ENCODE assay signal across 25 cellular contexts in the genomic region with DNA sequence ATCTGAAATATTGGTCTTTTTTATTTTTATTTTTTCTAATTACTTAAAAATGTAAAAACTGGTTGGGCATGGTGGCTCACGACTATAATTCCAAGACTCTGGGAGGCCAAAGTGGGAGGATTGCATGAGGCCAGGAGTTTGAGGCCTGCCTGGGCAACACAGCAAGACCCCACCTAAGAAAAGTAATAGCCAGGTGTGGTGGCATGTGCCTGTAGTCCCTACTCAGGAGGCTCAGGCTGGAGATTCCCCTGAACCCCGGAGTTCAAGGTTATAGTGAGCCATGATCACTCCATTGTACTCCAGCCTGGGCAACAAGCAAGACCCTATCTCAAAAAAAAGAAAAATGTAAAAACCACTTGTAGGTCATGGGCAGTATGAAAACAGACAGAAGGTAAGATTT. TPM values are rescaled to one million over a fixed set of nuclear protein-coding genes. Genes with fewer than 3 reads are reported as not detected.
DNase-seq lines count a peak whose midpoint lies in the region; ATAC-seq, FAIRE-seq and TF ChIP-seq lines count a peak whose summit lies in the region.
"Had no signal": no experiment of that assay in that cellular context is flagged by ENCODE, and none has a peak within 500 bp of the region (broad histone marks: within the 10 kb centered on the region; RNA-seq: fewer than 3 reads in every experiment).

No MANE protein-coding gene starts in this region.

- no peak overlapping the region for H2AK5ac ChIP-seq in H1 (ENCODE audit: low read depth, low read length)

- H3K4me3 Mint-ChIP-seq in WTC11 = no peak overlapping the region
- H3K4me3 Mint-ChIP-seq: B cell; CD4-positive, alpha-beta T cell; CD8-positive, alpha-beta T cell had no signal

- BruUV-seq in HepG2 (replicated peaks; lab: Mats Ljungman, UMichigan) = no TSS peak

- DNase-seq in HepG2 (ENCODE audit: low spot score) = no peak
- DNase-seq in right lobe of liver = no peak
- DNase-seq in WTC11 (ENCODE audit: low spot score) = no peak
- DNase-seq in H1 (ENCODE audit: low read depth in 1 of 2, low spot score in 2 of 2) = no peak
- no peak for DNase-seq in tibial nerve (ENCODE audit: low spot score in 2 of 2)
- no peak for DNase-seq in activated effector memory CD4-positive, alpha-beta T cell treated with Interleukin-2 at 50 U/mL for 16 hours
- DNase-seq in COR-L47 (lab: John Stamatoyannopoulos, UW) = no peak
- DNase-seq: AML-193; CD4-positive, alpha-beta T cell; CD8-positive, alpha-beta T cell; DMS 273 treated with DMSO at 0.1 percent for 48 hours; DMS153; DMS53; DMS79; DND-41; EL; GDM1 had no signal

- no peak overlapping the region for H3K27ac Mint-ChIP-seq in WTC11
- H3K27ac Mint-ChIP-seq: B cell; CD4-positive, alpha-beta T cell; CD8-positive, alpha-beta T cell had no signal

- 0 out of 2 replicates have a peak, but pooled peaks cover under 1% of the 10 kb centered on the region for H3K27me3 Mint-ChIP-seq in WTC11 (ENCODE audit: low read depth)
- H3K27me3 Mint-ChIP-seq: CD4-positive, alpha-beta T cell had no signal

- no peaks in the 10 kb centered on the region for H3K79me1 ChIP-seq in H1 (ENCODE audit: low read depth, low read length)

- no peak overlapping the region for H2AFZ ChIP-seq in HepG2 (ENCODE audit: low read length)
- no peak overlapping the region for H2AFZ ChIP-seq in H1 (ENCODE audit: low read length)

- no peak overlapping the region for H2BK15ac ChIP-seq in H1 (ENCODE audit: low read length)

- H2BK20ac ChIP-seq in H1 (ENCODE audit: low read length) = no peak overlapping the region

- H3K23ac ChIP-seq in H1 (ENCODE audit: insufficient read length) = no peak overlapping the region

- no peak for TF ChIP-seq POLR2A in HepG2 (IDR thresholded peaks at IDR 0.05; ENCODE audit: insufficient read depth in 1 of 2, low read depth in 2 of 2, low read length in 2 of 2)
- no peak for TF ChIP-seq POLR2A in right lobe of liver (IDR thresholded peaks at IDR 0.05)
- no peak for TF ChIP-seq POLR2A in H1 (IDR thresholded peaks at IDR 0.05; ENCODE audit: control extremely low read depth in 1 of 2, low read depth in 2 of 2, low read length in 2 of 2)
- no peak for TF ChIP-seq POLR2A in tibial nerve (IDR thresholded peaks at IDR 0.05)

- no peak overlapping the region for H3K4me2 ChIP-seq in HepG2 (ENCODE audit: low read depth, low read length)
- H3K4me2 ChIP-seq in H1 (ENCODE audit: insufficient read depth in 1 of 2, low read depth in 2 of 2, low read length in 2 of 2) = no peak overlapping the region
- H3K4me2 ChIP-seq: A549; BLaER1 treated with 17β-estradiol and CSF1 and Interleukin-3, amounts not matched to agents 10 nM and 100 nM had no signal

- CTCF ChIA-PET in HepG2 (lab: Yijun Ruan, JAX; ENCODE audit: low intra/inter-chr PET ratio, low total read pairs) = no interaction called here
- CTCF ChIA-PET in WTC11 (lab: Charles Lee) = no interaction called here
- CTCF ChIA-PET in H1 (lab: Charles Lee; ENCODE audit: partially characterized antibody) = interaction anchor here (0.6 to 1.3 kb wide), 2 partner anchors 14 to 18 kb away, joined by 3 to 4 read pairs; no protein-coding TSS in a partner anchor

- peaks cover 8% of the 10 kb centered on the region for H3K9me3 Mint-ChIP-seq in WTC11
- H3K9me3 Mint-ChIP-seq: CD4-positive, alpha-beta T cell; CD8-positive, alpha-beta T cell had no signal

- intact Hi-C loops in HepG2 (cut with micrococcal nuclease; ENCODE audit: unreplicated experiment) = no loop called here
- intact Hi-C loops in right lobe of liver (cut with DNase I) = no loop called here

- H4K5ac ChIP-seq in H1 (ENCODE audit: insufficient read length, low read depth, low read length) = no peak overlapping the region

- H3K36me3 Mint-ChIP-seq in WTC11 = 0 out of 2 replicates have a peak, but pooled peaks cover 5% of the 10 kb centered on the region

- H3K4me1 Mint-ChIP-seq in WTC11 = peaks cover 12% of the 10 kb centered on the region
- H3K4me1 Mint-ChIP-seq: B cell had no signal

- H2BK12ac ChIP-seq in H1 (ENCODE audit: low read depth, low read length) = no peak overlapping the region

- no peak overlapping the region for H4K91ac ChIP-seq in H1 (replicated peaks; ENCODE audit: insufficient read length, low read length)

- WGBS in HepG2 (ENCODE audit: low lambda C conversion rate) = 16% methylated on average over 2 of the region's 2 CpGs
- WGBS in right lobe of liver (ENCODE audit: insufficient coverage, low coverage, low lambda C conversion rate, missing lambda C conversion rate) = 75% methylated on average over 2 of the region's 2 CpGs
- 90% methylated on average over 2 of the region's 2 CpGs; no CpG with 5 or more reads in 1 of the 2 experiments for WGBS in H1 (ENCODE audit: extremely low coverage in 1 of 2, insufficient coverage in 1 of 2, insufficient read length in 1 of 2, insufficient replicate concordance in 2 of 2, low coverage in 1 of 2, low lambda C conversion rate in 2 of 2, missing lambda C conversion rate in 1 of 2), 2 experiments
- WGBS in tibial nerve, 2 donors = 91 to 92% methylated on average over 2 of the region's 2 CpGs

- H3K14ac ChIP-seq in H1 (ENCODE audit: insufficient read length) = no peak overlapping the region

- H3K27me3 ChIP-seq in HepG2 (ENCODE audit: control insufficient read depth in 1 of 2, insufficient read depth in 2 of 2, low read length in 2 of 2) = no peaks in the 10 kb centered on the region
- no peaks in the 10 kb centered on the region for H3K27me3 ChIP-seq in right lobe of liver
- no peaks in the 10 kb centered on the region for H3K27me3 ChIP-seq in H1 (replicated peaks in 1 of 4; ENCODE audit: control insufficient read depth in 3 of 4, extremely low read depth in 1 of 4, insufficient read depth in 3 of 4, low read length in 3 of 4)
- H3K27me3 ChIP-seq in tibial nerve = no peaks in the 10 kb centered on the region
- H3K27me3 ChIP-seq: BLaER1 treated with 17β-estradiol and CSF1 and Interleukin-3, amounts not matched to agents 10 nM and 100 nM had no signal

- ATAC-seq in HepG2 (no peak), right lobe of liver (no peak), WTC11 (no peak)
- ATAC-seq: A549; CD8-positive, alpha-beta T cell; GM12878 had no signal

- TF ChIP-seq CTCF in HepG2 (CRISPR knock-in tag; IDR thresholded peaks at IDR 0.05) (no peak), right lobe of liver (IDR thresholded peaks at IDR 0.05) (no peak), WTC11 (IDR thresholded peaks at IDR 0.05) (no peak), H1 (IDR thresholded peaks at IDR 0.05; ENCODE audit: control extremely low read depth in 1 of 3, insufficient read depth in 1 of 3, low read depth in 1 of 3, low read length in 3 of 3) (no peak), tibial nerve (IDR thresholded peaks at IDR 0.05) (no peak)

- TF ChIP-seq RAD21 in HepG2 (CRISPR knock-in tag; IDR thresholded peaks at IDR 0.05) (no peak), H1 (IDR thresholded peaks at IDR 0.05 in 1 of 2, conservative IDR thresholded peaks at IDR 0.05 in 1 of 2; ENCODE audit: low read depth in 2 of 2, low read length in 2 of 2) (no peak)

- FAIRE-seq in HepG2 (lab: Jason Lieb, UNC) = no peak
- FAIRE-seq in H1 (lab: Jason Lieb, UNC) = no peak
- FAIRE-seq: A549, GM12878, GM12892, GM18507 had no signal

- POLR2A ChIA-PET in HepG2 (lab: Yijun Ruan, JAX) (no interaction called here), WTC11 (lab: Charles Lee) (no interaction called here), H1 (lab: Charles Lee; ENCODE audit: partially characterized antibody) (interaction anchor here (1.6 kb wide), 1 partner anchor 11 kb away, joined by 7 read pairs; no protein-coding TSS in a partner anchor)

- TF ChIP-seq EP300 in HepG2 (IDR thresholded peaks at IDR 0.05; ENCODE audit: low read depth in 2 of 2, low read length in 2 of 2) (no peak), HepG2 (CRISPR knock-in tag; IDR thresholded peaks at IDR 0.05; ENCODE audit: borderline replicate concordance) (no peak), H1 (IDR thresholded peaks at IDR 0.05; ENCODE audit: borderline replicate concordance in 1 of 2, low read depth in 2 of 2, low read length in 2 of 2) (no peak), tibial nerve (IDR thresholded peaks at IDR 0.05) (no peak)

- H2BK5ac ChIP-seq in H1 (ENCODE audit: low read depth, low read length) = no peak overlapping the region

- H3K23me2 ChIP-seq in H1 (ENCODE audit: low read depth, low read length) = no peaks in the 10 kb centered on the region

- no peak overlapping the region for H2BK120ac ChIP-seq in H1 (replicated peaks; ENCODE audit: low read depth, low read length)

- H3K27ac ChIP-seq in HepG2 (ENCODE audit: extremely low read length, insufficient read depth, low read length) (no peak overlapping the region), right lobe of liver (no peak overlapping the region), H1 (ENCODE audit: low read depth, low read length) (no peak overlapping the region), tibial nerve (no peak overlapping the region)
- H3K27ac ChIP-seq: 22Rv1; A549; BLaER1 treated with 17β-estradiol and CSF1 and Interleukin-3, amounts not matched to agents 10 nM and 100 nM; C4-2B had no signal

- no peak overlapping the region for H3K4ac ChIP-seq in H1 (replicated peaks; ENCODE audit: insufficient read length, low read depth, low read length)

- H3K4me3 ChIP-seq in HepG2 (replicated peaks in 1 of 3; ENCODE audit: insufficient read depth in 1 of 3, low read depth in 2 of 3, low read length in 3 of 3) (no peak overlapping the region), right lobe of liver (no peak overlapping the region), H1 (ENCODE audit: extremely low read depth in 1 of 4, insufficient read depth in 2 of 4, low read depth in 3 of 4, low read length in 4 of 4) (no peak overlapping the region), tibial nerve (no peak overlapping the region)
- H3K4me3 ChIP-seq: A549; BLaER1 treated with 17β-estradiol and CSF1 and Interleukin-3, amounts not matched to agents 10 nM and 100 nM; GM12878 had no signal

- H3K9ac ChIP-seq in HepG2 (ENCODE audit: insufficient read depth, low read depth, low read length) (no peak overlapping the region), H1 (replicated peaks in 1 of 4; ENCODE audit: extremely low read depth in 1 of 4, low read depth in 3 of 4, low read length in 3 of 4) (no peak overlapping the region)
- H3K9ac ChIP-seq: BLaER1 treated with 17β-estradiol and CSF1 and Interleukin-3, amounts not matched to agents 10 nM and 100 nM had no signal

- no peaks in the 10 kb centered on the region for H4K20me1 ChIP-seq in HepG2 (ENCODE audit: insufficient read depth, low read length)
- H4K20me1 ChIP-seq in H1 (replicated peaks in 1 of 2; ENCODE audit: control insufficient read depth in 1 of 2, insufficient read depth in 2 of 2, low read length in 2 of 2) = no peaks in the 10 kb centered on the region
- H4K20me1 ChIP-seq: BLaER1 treated with 17β-estradiol and CSF1 and Interleukin-3, amounts not matched to agents 10 nM and 100 nM had no signal

- no peak overlapping the region for H3K18ac ChIP-seq in H1 (ENCODE audit: extremely low read depth, low read length)

- H4K8ac ChIP-seq in H1 (ENCODE audit: extremely low read depth, insufficient read depth, low read length) = no peak overlapping the region

- no peaks in the 10 kb centered on the region for H3K4me1 ChIP-seq in HepG2 (ENCODE audit: insufficient read depth, low read length)
- no peaks in the 10 kb centered on the region for H3K4me1 ChIP-seq in right lobe of liver
- H3K4me1 ChIP-seq in H1 (replicated peaks in 1 of 4; ENCODE audit: control insufficient read depth in 3 of 4, insufficient read depth in 4 of 4, low read length in 3 of 4) = peaks cover 0 to 3% (median 0%) of the 10 kb centered on the region in 4 experiments; a peak in 2 of 7 replicates
- no peaks in the 10 kb centered on the region for H3K4me1 ChIP-seq in tibial nerve
- H3K4me1 ChIP-seq: A549; BLaER1 treated with 17β-estradiol and CSF1 and Interleukin-3, amounts not matched to agents 10 nM and 100 nM had no signal

- H3K79me2 ChIP-seq in HepG2 (ENCODE audit: insufficient read depth, low read length) (no peaks in the 10 kb centered on the region), H1 (ENCODE audit: control insufficient read depth in 1 of 2, insufficient read depth in 2 of 2, low read length in 2 of 2) (no peaks in the 10 kb centered on the region)

- no peaks in the 10 kb centered on the region for H3K36me3 ChIP-seq in HepG2 (replicated peaks in 1 of 2; ENCODE audit: control insufficient read depth in 1 of 2, insufficient read depth in 2 of 2, low read length in 2 of 2)
- no peaks in the 10 kb centered on the region for H3K36me3 ChIP-seq in right lobe of liver
- no peaks in the 10 kb centered on the region for H3K36me3 ChIP-seq in H1 (ENCODE audit: control insufficient read depth in 2 of 4, insufficient read depth in 4 of 4, low read length in 3 of 4)
- H3K36me3 ChIP-seq in tibial nerve = peaks cover 0 to 19% (median 0%) of the 10 kb centered on the region in 3 donors
- H3K36me3 ChIP-seq: BLaER1 treated with 17β-estradiol and CSF1 and Interleukin-3, amounts not matched to agents 10 nM and 100 nM had no signal

- in situ Hi-C loops in HepG2 (cut with HindIII; ENCODE audit: extremely low pct_ligation_motif_present, low pct_unique_long_range_greater_than_20kb) = no loop called here

- no peaks in the 10 kb centered on the region for H3K9me3 ChIP-seq in HepG2 (ENCODE audit: low read length)
- H3K9me3 ChIP-seq in right lobe of liver = no peaks in the 10 kb centered on the region
- 0 out of 4 replicates have a peak, but pooled peaks cover 0 to under 1% of the 10 kb centered on the region in 2 experiments for H3K9me3 ChIP-seq in H1 (ENCODE audit: insufficient read depth in 2 of 2, low read depth in 1 of 2, low read length in 1 of 2)
- H3K9me3 ChIP-seq in tibial nerve = peaks cover 0 to 29% (median 0%) of the 10 kb centered on the region in 4 donors

- H3K56ac ChIP-seq in H1 (replicated peaks; ENCODE audit: insufficient read length, low read depth, low read length) = no peak overlapping the region

RNA-seq across cellular contexts. Expression of a gene that starts 36.8 kb away (rescaled TPM):
- not detected in 2 replicates for total RNA-seq in HepG2 (2016; rRNA removed; fragmentation: Illumina TruSeq; extraction: Trizol)
- not detected in 2 replicates for total RNA-seq in HepG2 (2016; cell fraction: cytosol; rRNA removed; fragmentation: Illumina TruSeq; extraction: Trizol; ENCODE audit: low read depth)
- total RNA-seq in HepG2 (2016; cell fraction: insoluble cytoplasmic fraction; rRNA removed; fragmentation: Illumina TruSeq; extraction: Trizol) = not detected in 2 replicates
- total RNA-seq in HepG2 (2016; cell fraction: membrane; rRNA removed; fragmentation: Illumina TruSeq; extraction: Trizol) = not detected in 2 replicates
- 0.22 TPM in 1 of 2 replicates, not detected in the other for total RNA-seq in HepG2 (2016; cell fraction: nucleus; rRNA removed; fragmentation: Illumina TruSeq; extraction: Trizol)
- 0.11 and 0.57 TPM in 2 replicates for polyA plus RNA-seq in HepG2 (2011; rRNA removed)
- polyA plus RNA-seq in HepG2 (2011; cell fraction: cytosol; rRNA removed) = 0.09 and 0.32 TPM in 2 replicates
- polyA plus RNA-seq in HepG2 (2011; cell fraction: nucleus; rRNA removed) = 0.19 and 0.23 TPM in 2 replicates
- 0.12 and 0.25 TPM in 2 replicates for polyA plus RNA-seq in HepG2 (2012)
- not detected in 2 replicates for polyA plus RNA-seq in HepG2 (2016; cell fraction: cytosol; fragmentation: Illumina TruSeq; extraction: Trizol; ENCODE audit: low read depth)
- polyA plus RNA-seq in HepG2 (2016; cell fraction: insoluble cytoplasmic fraction; fragmentation: Illumina TruSeq; extraction: Trizol; ENCODE audit: low read depth) = 0.22 TPM in 1 of 2 replicates, not detected in the other
- not detected in 2 replicates for polyA plus RNA-seq in HepG2 (2016; cell fraction: membrane; fragmentation: Illumina TruSeq; extraction: Trizol; ENCODE audit: low read depth)
- polyA plus RNA-seq in HepG2 (2016; cell fraction: nucleus; fragmentation: Illumina TruSeq; extraction: Trizol; ENCODE audit: insufficient read depth, low read depth) = not detected in 2 replicates
- polyA minus RNA-seq in HepG2 (2011; rRNA and poly(A)+ RNA removed; ENCODE audit: low replicate concordance) = 1.1 TPM in 1 of 2 replicates, not detected in the other
- polyA minus RNA-seq in HepG2 (2011; cell fraction: cytosol; rRNA and poly(A)+ RNA removed) = not detected in 2 replicates
- not detected in 2 replicates for polyA minus RNA-seq in HepG2 (2011; cell fraction: nucleus; rRNA and poly(A)+ RNA removed)
- under 1 TPM in 1 of 6 experiments, not detected in 5; 0.06 TPM for total RNA-seq in right lobe of liver
- total RNA-seq in WTC11 (2021) = 128 to 142 TPM (median 136 TPM) in 3 replicates
- total RNA-seq in H1 (2021; fragmentation: NEBNext Ultra II Directional; extraction: Animal tissue kit (Norgen Biotek cat#: 25700)) = 142 and 146 TPM in 2 replicates
- polyA plus RNA-seq in H1 (2011; rRNA removed) = 171 and 251 TPM in 2 replicates
- polyA plus RNA-seq in H1 (2011; cell fraction: cytosol; rRNA removed) = 204 TPM
- 481 TPM for polyA plus RNA-seq in H1 (2011; cell fraction: nucleus; rRNA removed)
- 112 to 170 TPM (median 160 TPM) in 4 replicates for polyA plus RNA-seq in H1 (2012, experiment 1 of 2)
- polyA plus RNA-seq in H1 (2012, experiment 2 of 2) = 101 TPM
- 437 TPM for polyA plus RNA-seq in H1 (2013, experiment 1 of 2)
- 385 TPM for polyA plus RNA-seq in H1 (2013, experiment 2 of 2)
- polyA minus RNA-seq in H1 (2011; rRNA and poly(A)+ RNA removed) = 257 and 277 TPM in 2 replicates
- polyA minus RNA-seq in H1 (2011; cell fraction: cytosol; rRNA and poly(A)+ RNA removed) = 112 TPM
- polyA minus RNA-seq in H1 (2011; cell fraction: nucleus; rRNA and poly(A)+ RNA removed) = 87.8 TPM
- total RNA-seq in tibial nerve = 10 to 100 TPM in 1 of 4 donors, 1 to 10 TPM in 3; 1.2 to 15.9 (median 2.5) TPM
